ENCODE assay signal across 2 cellular contexts in the genomic region with DNA sequence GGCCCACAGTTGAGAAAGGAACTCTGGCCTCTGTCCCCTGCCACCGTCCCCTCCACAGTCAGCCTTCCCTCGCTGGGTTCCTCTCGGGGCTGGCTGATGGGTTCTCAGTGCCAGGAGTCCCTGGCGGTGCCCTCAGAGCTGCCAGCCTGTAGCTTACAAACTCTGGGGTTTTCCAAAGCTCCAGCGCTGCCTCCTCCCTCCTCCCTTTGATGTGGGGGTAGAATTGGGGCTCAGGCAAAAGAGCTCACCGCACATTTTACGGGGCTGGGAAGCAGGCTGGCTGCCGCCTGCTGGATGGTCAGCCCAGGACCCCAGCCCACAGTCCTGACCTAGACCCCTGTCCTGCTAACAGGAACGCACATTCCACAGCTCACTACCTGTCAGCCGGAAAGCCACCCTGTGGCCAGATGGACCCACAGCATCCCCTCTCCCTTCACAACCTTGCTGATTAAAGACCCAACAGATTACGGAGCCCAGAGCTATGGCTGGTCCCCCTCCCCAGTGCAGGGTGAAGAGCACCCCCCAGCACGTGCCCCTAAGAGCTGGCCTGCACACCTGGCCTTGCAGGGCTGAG.
TF ChIP-seq lines count a peak whose summit lies in the region.

No MANE protein-coding gene starts in this region.

TF ChIP-seq in GM23338, 12 proteins besides CTCF, POLR2A, EP300 and RAD21:
- no peak for TF ChIP-seq EZH2phosphoT487 (IDR thresholded peaks at IDR 0.05; ENCODE audit: unreplicated experiment)
- TF ChIP-seq, protein P1, sequence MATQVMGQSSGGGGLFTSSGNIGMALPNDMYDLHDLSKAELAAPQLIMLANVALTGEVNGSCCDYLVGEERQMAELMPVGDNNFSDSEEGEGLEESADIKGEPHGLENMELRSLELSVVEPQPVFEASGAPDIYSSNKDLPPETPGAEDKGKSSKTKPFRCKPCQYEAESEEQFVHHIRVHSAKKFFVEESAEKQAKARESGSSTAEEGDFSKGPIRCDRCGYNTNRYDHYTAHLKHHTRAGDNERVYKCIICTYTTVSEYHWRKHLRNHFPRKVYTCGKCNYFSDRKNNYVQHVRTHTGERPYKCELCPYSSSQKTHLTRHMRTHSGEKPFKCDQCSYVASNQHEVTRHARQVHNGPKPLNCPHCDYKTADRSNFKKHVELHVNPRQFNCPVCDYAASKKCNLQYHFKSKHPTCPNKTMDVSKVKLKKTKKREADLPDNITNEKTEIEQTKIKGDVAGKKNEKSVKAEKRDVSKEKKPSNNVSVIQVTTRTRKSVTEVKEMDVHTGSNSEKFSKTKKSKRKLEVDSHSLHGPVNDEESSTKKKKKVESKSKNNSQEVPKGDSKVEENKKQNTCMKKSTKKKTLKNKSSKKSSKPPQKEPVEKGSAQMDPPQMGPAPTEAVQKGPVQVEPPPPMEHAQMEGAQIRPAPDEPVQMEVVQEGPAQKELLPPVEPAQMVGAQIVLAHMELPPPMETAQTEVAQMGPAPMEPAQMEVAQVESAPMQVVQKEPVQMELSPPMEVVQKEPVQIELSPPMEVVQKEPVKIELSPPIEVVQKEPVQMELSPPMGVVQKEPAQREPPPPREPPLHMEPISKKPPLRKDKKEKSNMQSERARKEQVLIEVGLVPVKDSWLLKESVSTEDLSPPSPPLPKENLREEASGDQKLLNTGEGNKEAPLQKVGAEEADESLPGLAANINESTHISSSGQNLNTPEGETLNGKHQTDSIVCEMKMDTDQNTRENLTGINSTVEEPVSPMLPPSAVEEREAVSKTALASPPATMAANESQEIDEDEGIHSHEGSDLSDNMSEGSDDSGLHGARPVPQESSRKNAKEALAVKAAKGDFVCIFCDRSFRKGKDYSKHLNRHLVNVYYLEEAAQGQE (IDR thresholded peaks at IDR 0.05; ENCODE audit: unreplicated experiment), result no peak
- no peak for TF ChIP-seq EZH2 (IDR thresholded peaks at IDR 0.05; ENCODE audit: low read depth, unreplicated experiment)
- TF ChIP-seq, protein P2, sequence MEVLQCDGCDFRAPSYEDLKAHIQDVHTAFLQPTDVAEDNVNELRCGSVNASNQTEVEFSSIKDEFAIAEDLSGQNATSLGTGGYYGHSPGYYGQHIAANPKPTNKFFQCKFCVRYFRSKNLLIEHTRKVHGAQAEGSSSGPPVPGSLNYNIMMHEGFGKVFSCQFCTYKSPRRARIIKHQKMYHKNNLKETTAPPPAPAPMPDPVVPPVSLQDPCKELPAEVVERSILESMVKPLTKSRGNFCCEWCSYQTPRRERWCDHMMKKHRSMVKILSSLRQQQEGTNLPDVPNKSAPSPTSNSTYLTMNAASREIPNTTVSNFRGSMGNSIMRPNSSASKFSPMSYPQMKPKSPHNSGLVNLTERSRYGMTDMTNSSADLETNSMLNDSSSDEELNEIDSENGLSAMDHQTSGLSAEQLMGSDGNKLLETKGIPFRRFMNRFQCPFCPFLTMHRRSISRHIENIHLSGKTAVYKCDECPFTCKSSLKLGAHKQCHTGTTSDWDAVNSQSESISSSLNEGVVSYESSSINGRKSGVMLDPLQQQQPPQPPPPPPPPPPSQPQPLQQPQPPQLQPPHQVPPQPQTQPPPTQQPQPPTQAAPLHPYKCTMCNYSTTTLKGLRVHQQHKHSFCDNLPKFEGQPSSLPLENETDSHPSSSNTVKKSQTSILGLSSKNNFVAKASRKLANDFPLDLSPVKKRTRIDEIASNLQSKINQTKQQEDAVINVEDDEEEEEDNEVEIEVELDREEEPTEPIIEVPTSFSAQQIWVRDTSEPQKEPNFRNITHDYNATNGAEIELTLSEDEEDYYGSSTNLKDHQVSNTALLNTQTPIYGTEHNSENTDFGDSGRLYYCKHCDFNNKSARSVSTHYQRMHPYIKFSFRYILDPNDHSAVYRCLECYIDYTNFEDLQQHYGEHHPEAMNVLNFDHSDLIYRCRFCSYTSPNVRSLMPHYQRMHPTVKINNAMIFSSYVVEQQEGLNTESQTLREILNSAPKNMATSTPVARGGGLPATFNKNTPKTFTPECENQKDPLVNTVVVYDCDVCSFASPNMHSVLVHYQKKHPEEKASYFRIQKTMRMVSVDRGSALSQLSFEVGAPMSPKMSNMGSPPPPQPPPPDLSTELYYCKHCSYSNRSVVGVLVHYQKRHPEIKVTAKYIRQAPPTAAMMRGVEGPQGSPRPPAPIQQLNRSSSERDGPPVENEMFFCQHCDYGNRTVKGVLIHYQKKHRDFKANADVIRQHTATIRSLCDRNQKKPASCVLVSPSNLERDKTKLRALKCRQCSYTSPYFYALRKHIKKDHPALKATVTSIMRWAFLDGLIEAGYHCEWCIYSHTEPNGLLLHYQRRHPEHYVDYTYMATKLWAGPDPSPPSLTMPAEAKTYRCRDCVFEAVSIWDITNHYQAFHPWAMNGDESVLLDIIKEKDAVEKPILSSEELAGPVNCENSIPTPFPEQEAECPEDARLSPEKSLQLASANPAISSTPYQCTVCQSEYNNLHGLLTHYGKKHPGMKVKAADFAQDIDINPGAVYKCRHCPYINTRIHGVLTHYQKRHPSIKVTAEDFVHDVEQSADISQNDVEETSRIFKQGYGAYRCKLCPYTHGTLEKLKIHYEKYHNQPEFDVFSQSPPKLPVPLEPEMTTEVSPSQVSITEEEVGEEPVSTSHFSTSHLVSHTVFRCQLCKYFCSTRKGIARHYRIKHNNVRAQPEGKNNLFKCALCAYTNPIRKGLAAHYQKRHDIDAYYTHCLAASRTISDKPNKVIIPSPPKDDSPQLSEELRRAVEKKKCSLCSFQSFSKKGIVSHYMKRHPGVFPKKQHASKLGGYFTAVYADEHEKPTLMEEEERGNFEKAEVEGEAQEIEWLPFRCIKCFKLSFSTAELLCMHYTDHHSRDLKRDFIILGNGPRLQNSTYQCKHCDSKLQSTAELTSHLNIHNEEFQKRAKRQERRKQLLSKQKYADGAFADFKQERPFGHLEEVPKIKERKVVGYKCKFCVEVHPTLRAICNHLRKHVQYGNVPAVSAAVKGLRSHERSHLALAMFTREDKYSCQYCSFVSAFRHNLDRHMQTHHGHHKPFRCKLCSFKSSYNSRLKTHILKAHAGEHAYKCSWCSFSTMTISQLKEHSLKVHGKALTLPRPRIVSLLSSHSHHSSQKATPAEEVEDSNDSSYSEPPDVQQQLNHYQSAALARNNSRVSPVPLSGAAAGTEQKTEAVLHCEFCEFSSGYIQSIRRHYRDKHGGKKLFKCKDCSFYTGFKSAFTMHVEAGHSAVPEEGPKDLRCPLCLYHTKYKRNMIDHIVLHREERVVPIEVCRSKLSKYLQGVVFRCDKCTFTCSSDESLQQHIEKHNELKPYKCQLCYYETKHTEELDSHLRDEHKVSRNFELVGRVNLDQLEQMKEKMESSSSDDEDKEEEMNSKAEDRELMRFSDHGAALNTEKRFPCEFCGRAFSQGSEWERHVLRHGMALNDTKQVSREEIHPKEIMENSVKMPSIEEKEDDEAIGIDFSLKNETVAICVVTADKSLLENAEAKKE (CRISPR knock-in tag; IDR thresholded peaks at IDR 0.05), result no peak
- TF ChIP-seq CREB1 (CRISPR knock-in tag; IDR thresholded peaks at IDR 0.05; ENCODE audit: low read depth), result no peak
- TF ChIP-seq ZNF114 (CRISPR knock-in tag; IDR thresholded peaks at IDR 0.05), result no peak
- TF ChIP-seq STAT1 (IDR thresholded peaks at IDR 0.05; ENCODE audit: unreplicated experiment), result no peak

TF ChIP-seq in K562, 482 proteins besides CTCF, POLR2A, EP300 and RAD21:
- TF ChIP-seq ZNF75A (CRISPR knock-in tag; IDR thresholded peaks at IDR 0.05) (no peak), HNRNPUL1 (IDR thresholded peaks at IDR 0.05; ENCODE audit: low read length) (no peak), PHB (CRISPR knock-in tag; IDR thresholded peaks at IDR 0.05) (no peak), ZNF589 (CRISPR knock-in tag; IDR thresholded peaks at IDR 0.05; ENCODE audit: low read depth) (no peak), ZNF324 (CRISPR knock-in tag; IDR thresholded peaks at IDR 0.05) (no peak), ZNF584 (CRISPR knock-in tag; IDR thresholded peaks at IDR 0.05; ENCODE audit: low read depth) (no peak), POLR2H (tag; IDR thresholded peaks at IDR 0.05; ENCODE audit: low read depth) (no peak), ZNF717 (CRISPR knock-in tag; IDR thresholded peaks at IDR 0.05) (no peak), KHSRP (IDR thresholded peaks at IDR 0.05) (no peak), RCOR1 (IDR thresholded peaks at IDR 0.05; ENCODE audit: borderline replicate concordance in 1 of 2, low read depth in 2 of 2, low read length in 2 of 2) (no peak), CBX3 (IDR thresholded peaks at IDR 0.05; ENCODE audit: borderline replicate concordance in 1 of 2, low read length in 2 of 2) (no peak), HEY1 (CRISPR knock-in tag; IDR thresholded peaks at IDR 0.05; ENCODE audit: borderline replicate concordance) (no peak)
- TF ChIP-seq, protein P3, sequence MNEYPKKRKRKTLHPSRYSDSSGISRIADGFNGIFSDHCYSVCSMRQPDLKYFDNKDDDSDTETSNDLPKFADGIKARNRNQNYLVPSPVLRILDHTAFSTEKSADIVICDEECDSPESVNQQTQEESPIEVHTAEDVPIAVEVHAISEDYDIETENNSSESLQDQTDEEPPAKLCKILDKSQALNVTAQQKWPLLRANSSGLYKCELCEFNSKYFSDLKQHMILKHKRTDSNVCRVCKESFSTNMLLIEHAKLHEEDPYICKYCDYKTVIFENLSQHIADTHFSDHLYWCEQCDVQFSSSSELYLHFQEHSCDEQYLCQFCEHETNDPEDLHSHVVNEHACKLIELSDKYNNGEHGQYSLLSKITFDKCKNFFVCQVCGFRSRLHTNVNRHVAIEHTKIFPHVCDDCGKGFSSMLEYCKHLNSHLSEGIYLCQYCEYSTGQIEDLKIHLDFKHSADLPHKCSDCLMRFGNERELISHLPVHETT (CRISPR knock-in tag; conservative IDR thresholded peaks at IDR 0.05 in 1 of 2, IDR thresholded peaks at IDR 0.05 in 1 of 2), result no peak
